Comparison of ENCODE assay signal across 9 cellular contexts in the genomic region with DNA sequence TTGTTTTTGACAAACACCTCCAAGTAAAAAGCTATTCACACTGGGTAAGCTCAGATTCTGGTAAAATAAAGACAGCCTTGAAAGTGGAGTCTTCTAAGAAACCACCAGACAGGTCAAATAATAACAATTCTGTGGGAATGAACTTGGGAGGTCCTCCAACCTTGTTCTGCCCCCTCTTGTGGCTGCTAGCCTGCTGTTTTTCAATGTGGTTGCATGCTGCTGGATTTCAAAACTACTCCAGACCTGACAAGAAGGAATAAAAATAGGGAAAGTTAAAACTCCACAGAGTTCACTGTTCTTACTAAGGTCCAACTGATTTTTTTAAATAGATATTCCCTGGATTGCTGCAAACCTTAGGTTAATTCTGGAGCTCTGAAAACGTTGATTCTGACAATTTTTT. TPM values are rescaled to one million over a fixed set of nuclear protein-coding genes. Genes with fewer than 3 reads are reported as not detected.
DNase-seq lines count a peak whose midpoint lies in the region; TF ChIP-seq lines count a peak whose summit lies in the region.
"Had no signal": no experiment of that assay in that cellular context is flagged by ENCODE, and none has a peak within 500 bp of the region (broad histone marks: within the 10 kb centered on the region; RNA-seq: fewer than 3 reads in every experiment).

No MANE protein-coding gene starts in this region.

- peak; percentile 54 for TF ChIP-seq CTCF in retinal pigment epithelial cell (conservative IDR thresholded peaks at IDR 0.05; ENCODE audit: low read depth, low read length)
- TF ChIP-seq CTCF in tibial nerve (IDR thresholded peaks at IDR 0.05): no peak

- TF ChIP-seq POLR2A in tibial nerve (IDR thresholded peaks at IDR 0.05): no peak

- H3K36me3 ChIP-seq in SJSA1: no peaks in the 10 kb centered on the region
- H3K36me3 ChIP-seq in tibial nerve: no peaks in the 10 kb centered on the region
- H3K36me3 ChIP-seq in SJCRH30: no peaks in the 10 kb centered on the region

- WGBS in tibial nerve, 2 donors: 29 to 40% methylated on average over 1 of the region's 1 CpG

- DNase-seq in GM03348 (ENCODE audit: low spot score): peak; percentile 65
- peak; percentile 42 to 46 for DNase-seq in SJSA1 (ENCODE audit: low read depth in 1 of 2, low spot score in 2 of 2)
- DNase-seq in fibroblast of gingiva (ENCODE audit: low read depth): peak; percentile 50
- DNase-seq in retinal pigment epithelial cell (ENCODE audit: low read depth): no peak
- DNase-seq in tibial nerve (ENCODE audit: low spot score in 2 of 2): no peak
- DNase-seq in NCI-H187 treated with DMSO at 0.1 percent for 48 hours (lab: John Stamatoyannopoulos, UW): no peak
- DNase-seq in SJCRH30: no peak
- DNase-seq: activated CD4-positive, alpha-beta T cell treated with anti-CD3 and anti-CD28 coated beads, Interleukin-2, amount 10 ng/mL, durations not matched to agents 24 days and 14 days; erythroblast had no signal

- H3K9me3 ChIP-seq in SJSA1 (replicated peaks) (no peaks in the 10 kb centered on the region), tibial nerve (peaks cover 0 to 3% (median 0%) of the 10 kb centered on the region in 4 donors), SJCRH30 (replicated peaks) (no peaks in the 10 kb centered on the region)

- no peak for TF ChIP-seq EP300 in tibial nerve (IDR thresholded peaks at IDR 0.05)

- no peak overlapping the region for H3K27ac ChIP-seq in SJSA1
- no peak overlapping the region for H3K27ac ChIP-seq in tibial nerve
- H3K27ac ChIP-seq in SJCRH30: no peak overlapping the region

- peaks cover 13% of the 10 kb centered on the region; the same call in 1 of the 2 replicates for H3K4me1 ChIP-seq in SJSA1 (replicated peaks)
- peaks cover 0 to 15% (median 0%) of the 10 kb centered on the region in 4 donors for H3K4me1 ChIP-seq in tibial nerve
- no peaks in the 10 kb centered on the region for H3K4me1 ChIP-seq in SJCRH30

- no peak overlapping the region for H3K4me3 ChIP-seq in SJSA1
- H3K4me3 ChIP-seq in retinal pigment epithelial cell (ENCODE audit: low read length): no peak overlapping the region
- H3K4me3 ChIP-seq in tibial nerve: no peak overlapping the region
- no peak overlapping the region for H3K4me3 ChIP-seq in SJCRH30

- H3K27me3 ChIP-seq in SJSA1 (replicated peaks) (no peaks in the 10 kb centered on the region), tibial nerve (no peaks in the 10 kb centered on the region), SJCRH30 (no peaks in the 10 kb centered on the region)

RNA-seq across cellular contexts. Expression of a gene that starts 32.2 kb away (rescaled TPM):
- 0.38 and 0.55 TPM in 2 replicates for total RNA-seq in SJSA1 (2014; rRNA removed; shearing (Covaris generic))
- 10 to 100 TPM; 14.2 to 34.2 (median 15.5) TPM for total RNA-seq in tibial nerve
- not detected in 2 replicates for total RNA-seq in SJCRH30 (2014; rRNA removed; shearing (Covaris generic))

Comparison
In these comparisons a context has a peak if more than half of its experiments do, and no peak if none do; other contexts are left out.
1. DNase-seq: peak in GM03348 (single experiment), SJSA1 (2 of 2) and fibroblast of gingiva (single experiment); none in retinal pigment epithelial cell (single experiment), tibial nerve (0 of 2), NCI-H187 treated with DMSO at 0.1 percent for 48 hours (single experiment) and SJCRH30 (0 of 2).